Comparison of ENCODE assay signal across 1 cellular context in the genomic region with DNA sequence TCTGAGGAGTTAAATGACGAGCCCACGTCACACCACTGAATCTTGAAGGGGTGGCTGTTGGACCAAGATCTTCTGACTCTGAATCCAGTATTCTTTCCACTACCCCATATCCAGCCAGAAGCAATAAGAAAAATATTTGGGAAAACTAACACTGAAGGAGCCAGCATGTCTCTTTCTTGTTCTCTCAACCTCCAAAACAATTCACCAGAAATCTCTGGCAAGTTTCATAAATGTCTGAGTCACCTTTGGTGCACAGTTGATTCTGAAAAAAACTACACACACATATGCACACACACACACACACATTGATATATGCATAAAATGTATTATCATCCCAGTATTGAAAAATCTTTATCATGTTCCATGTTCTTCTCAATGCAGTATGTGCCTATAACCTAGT.
TF ChIP-seq lines count a peak whose summit lies in the region.

No MANE protein-coding gene starts in this region.

TF ChIP-seq in IMR-90, 13 proteins besides CTCF, POLR2A, EP300 and RAD21 (continued from another document):
- TF ChIP-seq CHD1 (IDR thresholded peaks at IDR 0.05; ENCODE audit: low read depth, low read length) = no peak
- no peak for TF ChIP-seq MAZ (IDR thresholded peaks at IDR 0.05; ENCODE audit: borderline replicate concordance, low read depth, low read length)
